13 cellular contexts compared by ENCODE assay signal in the genomic region with DNA sequence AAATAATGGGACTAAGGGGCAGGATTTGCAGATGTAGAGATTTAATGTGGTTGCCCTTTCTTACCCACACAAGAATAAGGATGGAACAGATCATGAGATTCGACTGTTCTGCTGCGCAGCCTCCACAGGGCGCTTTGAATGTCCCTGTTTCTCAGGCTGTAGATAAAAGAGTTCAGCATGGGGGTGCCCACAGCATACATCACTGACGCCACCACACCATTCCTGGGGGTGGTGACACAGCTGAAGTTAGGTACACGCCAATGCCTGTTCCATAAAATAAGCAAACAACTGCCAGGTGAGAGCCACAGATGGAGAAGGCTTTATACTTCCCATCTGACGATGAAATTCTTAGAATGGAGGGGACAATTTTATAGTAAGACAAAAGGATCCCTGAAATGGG. TPM values are rescaled to one million over a fixed set of nuclear protein-coding genes. Genes with fewer than 3 reads are reported as not detected.
A peak's percentile ranks its signal among the peaks of the same experiment; 100 is the strongest.
DNase-seq lines count a peak whose midpoint lies in the region; ATAC-seq and TF ChIP-seq lines count a peak whose summit lies in the region.
"Not testable (repeated sequence)": the region's sequence is repeated elsewhere in the genome, so short reads cannot be mapped to it uniquely, and the experiment has no call there.
"Had no signal": no experiment of that assay in that cellular context is flagged by ENCODE, and none has a peak within 500 bp of the region (broad histone marks: within the 10 kb centered on the region; RNA-seq: fewer than 3 reads in every experiment).

No MANE protein-coding gene starts in this region.

- TF ChIP-seq CTCF in nephron progenitor cell (IDR thresholded peaks at IDR 0.05) = not testable (repeated sequence)

- not testable (repeated sequence) for H3K36me3 Mint-ChIP-seq in T-helper 17 cell (ENCODE audit: low read depth); activated CD4-positive, alpha-beta T cell treated with anti-CD3 and anti-CD28 coated beads for 36 hours (ENCODE audit: low read depth); activated T-cell treated with anti-CD3 and anti-CD28 coated beads, Interleukin-2, amount 50 U/mL, for 72 hours (ENCODE audit: insufficient read depth in 2 of 2); activated naive CD8-positive, alpha-beta T cell; naive B cell
- peaks cover 13% of the 10 kb centered on the region for H3K36me3 Mint-ChIP-seq in effector memory CD8-positive, alpha-beta T cell (ENCODE audit: insufficient read depth)
- peaks cover 17% of the 10 kb centered on the region for H3K36me3 Mint-ChIP-seq in nephron progenitor cell (ENCODE audit: low read depth)
- H3K36me3 Mint-ChIP-seq in stimulated activated effector memory CD8-positive, alpha-beta T cell treated with anti-CD3 and anti-CD28 coated beads, Interleukin-12 subunit alpha, Interleukin-12 subunit beta, amount 100 ng/mL, for 72 hours = peaks cover 23% of the 10 kb centered on the region

- H3K9me3 Mint-ChIP-seq in activated CD4-positive, alpha-beta T cell treated with anti-CD3 and anti-CD28 coated beads for 36 hours (ENCODE audit: low read depth); activated T-cell treated with anti-CD3 and anti-CD28 coated beads, Interleukin-2, amount 50 U/mL, for 72 hours; activated naive CD8-positive, alpha-beta T cell (ENCODE audit: low read depth); effector memory CD8-positive, alpha-beta T cell; naive B cell; nephron progenitor cell; stimulated activated effector memory CD8-positive, alpha-beta T cell treated with anti-CD3 and anti-CD28 coated beads, Interleukin-12 subunit alpha, Interleukin-12 subunit beta, amount 100 ng/mL, for 72 hours: not testable (repeated sequence)

- H3K9me3 ChIP-seq in T-helper 17 cell (ENCODE audit: control insufficient read depth, low read length, poor library complexity, severe bottlenecking) = not testable (repeated sequence)

- H3K4me3 Mint-ChIP-seq in T-helper 17 cell; activated CD4-positive, alpha-beta T cell treated with anti-CD3 and anti-CD28 coated beads for 36 hours; activated T-cell treated with anti-CD3 and anti-CD28 coated beads, Interleukin-2, amount 50 U/mL, for 72 hours; activated naive CD8-positive, alpha-beta T cell; effector memory CD8-positive, alpha-beta T cell; naive B cell; nephron progenitor cell; stimulated activated effector memory CD8-positive, alpha-beta T cell treated with anti-CD3 and anti-CD28 coated beads, Interleukin-12 subunit alpha, Interleukin-12 subunit beta, amount 100 ng/mL, for 72 hours: not testable (repeated sequence)

- POLR2A ChIA-PET in activated CD4-positive, alpha-beta T cell treated with anti-CD3 and anti-CD28 coated beads for 36 hours (lab: Charles Lee) = not testable (repeated sequence)

- CTCF ChIA-PET in activated CD4-positive, alpha-beta T cell treated with anti-CD3 and anti-CD28 coated beads for 36 hours (lab: Charles Lee) = interaction anchor here (2.1 kb wide), 1 partner anchor 191 kb away, joined by 5 read pairs; a partner anchor contains a TSS

- intact Hi-C loops in activated CD4-positive, alpha-beta T cell treated with anti-CD3 and anti-CD28 coated beads for 36 hours (cut with DNase I, micrococcal nuclease) = not testable (repeated sequence)

- not testable (repeated sequence) for ATAC-seq in T-helper 17 cell; activated CD4-positive, alpha-beta T cell treated with anti-CD3 and anti-CD28 coated beads for 36 hours; activated T-cell treated with anti-CD3 and anti-CD28 coated beads, Interleukin-2, amount 50 U/mL, for 72 hours (replicated peaks in 1 of 2); effector memory CD8-positive, alpha-beta T cell (replicated peaks); naive B cell (ENCODE audit: low read depth in 2 of 2); stimulated activated effector memory CD8-positive, alpha-beta T cell treated with anti-CD3 and anti-CD28 coated beads, Interleukin-12 subunit alpha, Interleukin-12 subunit beta, amount 100 ng/mL, for 72 hours

- H3K27ac Mint-ChIP-seq in T-helper 17 cell (peak overlapping the region; percentile 53), naive B cell (peak overlapping the region; percentile 15 to 79 (median 51)), nephron progenitor cell (peak overlapping the region; percentile 18)
- H3K27ac Mint-ChIP-seq in activated CD4-positive, alpha-beta T cell treated with anti-CD3 and anti-CD28 coated beads for 36 hours = peak overlapping the region; percentile 27
- H3K27ac Mint-ChIP-seq in activated T-cell treated with anti-CD3 and anti-CD28 coated beads, Interleukin-2, amount 50 U/mL, for 72 hours = peak overlapping the region; percentile 27
- peak overlapping the region; percentile 18 for H3K27ac Mint-ChIP-seq in activated naive CD8-positive, alpha-beta T cell
- H3K27ac Mint-ChIP-seq in effector memory CD8-positive, alpha-beta T cell = peak overlapping the region; percentile 12 to 42
- H3K27ac Mint-ChIP-seq in stimulated activated effector memory CD8-positive, alpha-beta T cell treated with anti-CD3 and anti-CD28 coated beads, Interleukin-12 subunit alpha, Interleukin-12 subunit beta, amount 100 ng/mL, for 72 hours = peak overlapping the region; percentile 29

- H3K27me3 Mint-ChIP-seq in T-helper 17 cell; activated CD4-positive, alpha-beta T cell treated with anti-CD3 and anti-CD28 coated beads for 36 hours; activated T-cell treated with anti-CD3 and anti-CD28 coated beads, Interleukin-2, amount 50 U/mL, for 72 hours (ENCODE audit: low read depth); activated naive CD8-positive, alpha-beta T cell; effector memory CD8-positive, alpha-beta T cell; naive B cell; nephron progenitor cell (ENCODE audit: low read depth, poor library complexity): not testable (repeated sequence)

- not testable (repeated sequence) for H3K4me1 Mint-ChIP-seq in T-helper 17 cell; activated T-cell treated with anti-CD3 and anti-CD28 coated beads, Interleukin-2, amount 50 U/mL, for 72 hours (ENCODE audit: low read depth); activated naive CD8-positive, alpha-beta T cell (ENCODE audit: low read depth); effector memory CD8-positive, alpha-beta T cell (ENCODE audit: low read depth in 2 of 2); nephron progenitor cell
- peaks cover 11% of the 10 kb centered on the region for H3K4me1 Mint-ChIP-seq in activated CD4-positive, alpha-beta T cell treated with anti-CD3 and anti-CD28 coated beads for 36 hours
- H3K4me1 Mint-ChIP-seq in naive B cell = peaks cover 13 to 16% (median 16%) of the 10 kb centered on the region in 3 donors
- H3K4me1 Mint-ChIP-seq in stimulated activated effector memory CD8-positive, alpha-beta T cell treated with anti-CD3 and anti-CD28 coated beads, Interleukin-12 subunit alpha, Interleukin-12 subunit beta, amount 100 ng/mL, for 72 hours = peaks cover 18% of the 10 kb centered on the region

- not testable (repeated sequence) for DNase-seq in T-helper 17 cell; activated CD4-positive, alpha-beta T cell treated with anti-CD3 and anti-CD28 coated beads for 36 hours; activated T-cell treated with anti-CD3 and anti-CD28 coated beads, Interleukin-2, amount 50 U/mL, for 72 hours; effector memory CD8-positive, alpha-beta T cell; naive B cell; nephron progenitor cell; stimulated activated effector memory CD8-positive, alpha-beta T cell treated with anti-CD3 and anti-CD28 coated beads, Interleukin-12 subunit alpha, Interleukin-12 subunit beta, amount 100 ng/mL, for 72 hours (ENCODE audit: low spot score in 2 of 2)

RNA-seq across cellular contexts. Expression of a gene that starts 24.9 kb away (rescaled TPM):
- total RNA-seq in T-helper 17 cell = 10 to 100 TPM in 1 of 2 donors, 1 to 10 TPM in 1; 9.4 to 16.0 TPM
- 10 to 100 TPM; 21.0 to 21.7 TPM for total RNA-seq in activated CD4-positive, alpha-beta T cell treated with anti-CD3 and anti-CD28 coated beads for 36 hours
- total RNA-seq in activated T-cell treated with anti-CD3 and anti-CD28 coated beads, Interleukin-2, amount 50 U/mL, for 72 hours = 10 to 100 TPM; 17.5 to 21.3 TPM
- polyA plus RNA-seq in naive B cell (ENCODE audit: low read depth in 6 of 6) = 100 to 1,000 TPM; 109 to 194 (median 148) TPM
- total RNA-seq: A673, Caco-2, Calu3 had no signal
- polyA plus RNA-seq: AG04450, CD14-positive monocyte had no signal

RNA-seq across cellular contexts. Expression of a gene that starts 37.6 kb away (rescaled TPM):
- total RNA-seq in T-helper 17 cell = 10 to 100 TPM; 45.9 to 46.2 TPM
- total RNA-seq in activated CD4-positive, alpha-beta T cell treated with anti-CD3 and anti-CD28 coated beads for 36 hours = 10 to 100 TPM; 54.9 to 71.0 TPM
- total RNA-seq in activated T-cell treated with anti-CD3 and anti-CD28 coated beads, Interleukin-2, amount 50 U/mL, for 72 hours = 10 to 100 TPM; 52.0 to 52.2 TPM
- polyA plus RNA-seq in naive B cell (ENCODE audit: low read depth in 6 of 6) = 100 to 1,000 TPM in 2 of 6 donors, 10 to 100 TPM in 4; 64.0 to 104 (median 93.6) TPM

RNA-seq across cellular contexts. Expression of a gene that starts 37.7 kb away (rescaled TPM):
- total RNA-seq in T-helper 17 cell = 1 to 10 TPM; 7.6 to 8.6 TPM
- 10 to 100 TPM; 16.5 to 18.7 TPM for total RNA-seq in activated CD4-positive, alpha-beta T cell treated with anti-CD3 and anti-CD28 coated beads for 36 hours
- 10 to 100 TPM; 24.8 TPM for total RNA-seq in activated T-cell treated with anti-CD3 and anti-CD28 coated beads, Interleukin-2, amount 50 U/mL, for 72 hours
- 10 to 100 TPM; 21.2 to 32.2 (median 25.9) TPM for polyA plus RNA-seq in naive B cell (ENCODE audit: low read depth in 6 of 6)
